ENCODE assay signal across 2 cellular contexts in genomic region chr19:53942001-53942786, GRCh38.
TF ChIP-seq lines count a peak whose summit lies in the region.

No MANE protein-coding gene starts in this region.

TF ChIP-seq in GM23338, 12 proteins besides CTCF, POLR2A, EP300 and RAD21 (continued from another document):
- TF ChIP-seq ZNF462 (CRISPR knock-in tag; IDR thresholded peaks at IDR 0.05) (no peak), CREB1 (CRISPR knock-in tag; IDR thresholded peaks at IDR 0.05; ENCODE audit: low read depth) (peak; percentile 58), POLR2AphosphoS5 (IDR thresholded peaks at IDR 0.05; ENCODE audit: low read depth) (peak; percentile 100), EZH2phosphoT487 (IDR thresholded peaks at IDR 0.05; ENCODE audit: unreplicated experiment) (no peak), ETS1 (IDR thresholded peaks at IDR 0.05) (peak; percentile 38; the same call in 1 of the 2 replicates), ZNF331 (CRISPR knock-in tag; IDR thresholded peaks at IDR 0.05; ENCODE audit: low read depth) (no peak)

TF ChIP-seq in WTC11, 78 proteins besides CTCF, POLR2A, EP300 and RAD21 (continued from another document):
- TF ChIP-seq TEAD4 (CRISPR knock-in tag; IDR thresholded peaks at IDR 0.05) (no peak), ZNF423 (CRISPR knock-in tag; IDR thresholded peaks at IDR 0.05) (0 out of 2 replicates have a peak, but pooled peaks have one; percentile 38), CREM (CRISPR knock-in tag; IDR thresholded peaks at IDR 0.05) (no peak), SP1 (CRISPR knock-in tag; conservative IDR thresholded peaks at IDR 0.05) (peak; percentile 82), ZNF416 (CRISPR knock-in tag; IDR thresholded peaks at IDR 0.05) (0 out of 2 replicates have a peak, but pooled peaks have one; percentile 71), CBFB (CRISPR knock-in tag; IDR thresholded peaks at IDR 0.05; ENCODE audit: low read depth) (peak; percentile 61; the same call in 1 of the 2 replicates), TEAD1 (CRISPR knock-in tag; IDR thresholded peaks at IDR 0.05) (peak; percentile 55; the same call in 1 of the 2 replicates), CREB1 (CRISPR knock-in tag; IDR thresholded peaks at IDR 0.05) (0 out of 2 replicates have a peak, but pooled peaks have one; percentile 19), AFF4 (CRISPR knock-in tag; IDR thresholded peaks at IDR 0.05; ENCODE audit: borderline replicate concordance) (0 out of 2 replicates have a peak, but pooled peaks have one; percentile 67), KAT7 (CRISPR knock-in tag; IDR thresholded peaks at IDR 0.05; ENCODE audit: borderline replicate concordance) (0 out of 2 replicates have a peak, but pooled peaks have one; percentile 3), FOXK1 (CRISPR knock-in tag; IDR thresholded peaks at IDR 0.05) (peak; percentile 40; the same call in 1 of the 2 replicates)
- TF ChIP-seq, protein P1, sequence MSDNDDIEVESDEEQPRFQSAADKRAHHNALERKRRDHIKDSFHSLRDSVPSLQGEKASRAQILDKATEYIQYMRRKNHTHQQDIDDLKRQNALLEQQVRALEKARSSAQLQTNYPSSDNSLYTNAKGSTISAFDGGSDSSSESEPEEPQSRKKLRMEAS (CRISPR knock-in tag; IDR thresholded peaks at IDR 0.05) = peak; percentile 47; the same call in 1 of the 2 replicates
- TF ChIP-seq, protein P2, sequence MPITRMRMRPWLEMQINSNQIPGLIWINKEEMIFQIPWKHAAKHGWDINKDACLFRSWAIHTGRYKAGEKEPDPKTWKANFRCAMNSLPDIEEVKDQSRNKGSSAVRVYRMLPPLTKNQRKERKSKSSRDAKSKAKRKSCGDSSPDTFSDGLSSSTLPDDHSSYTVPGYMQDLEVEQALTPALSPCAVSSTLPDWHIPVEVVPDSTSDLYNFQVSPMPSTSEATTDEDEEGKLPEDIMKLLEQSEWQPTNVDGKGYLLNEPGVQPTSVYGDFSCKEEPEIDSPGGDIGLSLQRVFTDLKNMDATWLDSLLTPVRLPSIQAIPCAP (CRISPR knock-in tag; IDR thresholded peaks at IDR 0.05) = no peak
- TF ChIP-seq, protein P3, sequence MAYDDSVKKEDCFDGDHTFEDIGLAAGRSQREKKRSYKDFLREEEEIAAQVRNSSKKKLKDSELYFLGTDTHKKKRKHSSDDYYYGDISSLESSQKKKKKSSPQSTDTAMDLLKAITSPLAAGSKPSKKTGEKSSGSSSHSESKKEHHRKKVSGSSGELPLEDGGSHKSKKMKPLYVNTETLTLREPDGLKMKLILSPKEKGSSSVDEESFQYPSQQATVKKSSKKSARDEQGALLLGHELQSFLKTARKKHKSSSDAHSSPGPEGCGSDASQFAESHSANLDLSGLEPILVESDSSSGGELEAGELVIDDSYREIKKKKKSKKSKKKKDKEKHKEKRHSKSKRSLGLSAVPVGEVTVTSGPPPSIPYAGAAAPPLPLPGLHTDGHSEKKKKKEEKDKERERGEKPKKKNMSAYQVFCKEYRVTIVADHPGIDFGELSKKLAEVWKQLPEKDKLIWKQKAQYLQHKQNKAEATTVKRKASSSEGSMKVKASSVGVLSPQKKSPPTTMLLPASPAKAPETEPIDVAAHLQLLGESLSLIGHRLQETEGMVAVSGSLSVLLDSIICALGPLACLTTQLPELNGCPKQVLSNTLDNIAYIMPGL (CRISPR knock-in tag; IDR thresholded peaks at IDR 0.05) = peak; percentile 68; the same call in 1 of the 2 replicates
- TF ChIP-seq, protein P4, sequence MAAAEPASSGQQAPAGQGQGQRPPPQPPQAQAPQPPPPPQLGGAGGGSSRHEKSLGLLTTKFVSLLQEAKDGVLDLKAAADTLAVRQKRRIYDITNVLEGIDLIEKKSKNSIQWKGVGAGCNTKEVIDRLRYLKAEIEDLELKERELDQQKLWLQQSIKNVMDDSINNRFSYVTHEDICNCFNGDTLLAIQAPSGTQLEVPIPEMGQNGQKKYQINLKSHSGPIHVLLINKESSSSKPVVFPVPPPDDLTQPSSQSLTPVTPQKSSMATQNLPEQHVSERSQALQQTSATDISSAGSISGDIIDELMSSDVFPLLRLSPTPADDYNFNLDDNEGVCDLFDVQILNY (CRISPR knock-in tag; IDR thresholded peaks at IDR 0.05) = peak; percentile 52; the same call in 1 of the 2 replicates
